Comparison of ENCODE assay signal across 1 cellular context in genomic region chr22:23078462-23078787, GRCh38.
TF ChIP-seq lines count a peak whose summit lies in the region.

No MANE protein-coding gene starts in this region.

TF ChIP-seq in HCT116, 20 proteins besides CTCF, POLR2A, EP300 and RAD21 (continued from another document):
- TF ChIP-seq ZBTB33 (IDR thresholded peaks at IDR 0.05; ENCODE audit: extremely low read depth, insufficient replicate concordance, low read length) (no peak), YY1 (IDR thresholded peaks at IDR 0.05; ENCODE audit: extremely low read depth, insufficient replicate concordance, low read depth, low read length) (no peak), JUND (IDR thresholded peaks at IDR 0.05) (no peak), SP1 (IDR thresholded peaks at IDR 0.05; ENCODE audit: low read depth) (no peak), SIN3A (IDR thresholded peaks at IDR 0.05; ENCODE audit: low read depth) (no peak), CBX3 (IDR thresholded peaks at IDR 0.05; ENCODE audit: low read depth) (no peak), EZH2 (IDR thresholded peaks at IDR 0.05) (no peak), ELF1 (IDR thresholded peaks at IDR 0.05; ENCODE audit: borderline replicate concordance, low read depth) (no peak)
